In the genomic region with DNA sequence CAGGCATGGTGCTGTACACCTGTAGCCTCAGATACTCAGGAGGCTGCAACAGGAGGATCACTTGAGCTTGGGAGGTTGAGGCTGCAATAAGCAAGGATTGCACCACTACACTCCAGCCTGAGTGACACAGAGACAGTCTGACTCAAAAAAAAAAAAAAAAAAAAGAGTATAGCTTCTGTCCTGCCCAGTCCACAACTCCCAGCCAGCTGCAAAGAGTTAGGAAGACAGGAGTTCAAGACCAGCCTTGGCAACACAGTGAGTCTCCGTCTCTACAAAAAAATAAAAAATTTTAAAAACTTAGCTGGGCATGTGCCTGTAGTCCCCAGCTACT, we compare ENCODE assay signal across 11 cellular contexts. TPM values are rescaled to one million over a fixed set of nuclear protein-coding genes. Genes with fewer than 3 reads are reported as not detected.
DNase-seq lines count a peak whose midpoint lies in the region; ATAC-seq, FAIRE-seq and TF ChIP-seq lines count a peak whose summit lies in the region.
"Had no signal": no experiment of that assay in that cellular context is flagged by ENCODE, and none has a peak within 500 bp of the region (broad histone marks: within the 10 kb centered on the region; RNA-seq: fewer than 3 reads in every experiment).

No MANE protein-coding gene starts in this region.

- TF ChIP-seq RAD21 in SK-N-SH (IDR thresholded peaks at IDR 0.05; ENCODE audit: low read length), result no peak

- peaks cover 15% of the 10 kb centered on the region for H3K4me1 Mint-ChIP-seq in neural progenitor cell

- TF ChIP-seq EP300 in SK-N-SH (IDR thresholded peaks at IDR 0.05; ENCODE audit: borderline replicate concordance in 1 of 2, low read depth in 1 of 2, low read length in 1 of 2), result no peak

- WGBS in SK-N-SH (ENCODE audit: low lambda C conversion rate), result 79% methylated on average over 1 of the region's 1 CpG
- 76 to 86% methylated on average over 1 of the region's 1 CpG for WGBS in pancreas, 2 donors

- H3F3A ChIP-seq in SK-N-SH (replicated peaks; ENCODE audit: insufficient read depth), result peaks cover 23% of the 10 kb centered on the region
- peaks cover 28% of the 10 kb centered on the region for H3F3A ChIP-seq in neural progenitor cell (ENCODE audit: low read depth)

- H3K9me3 ChIP-seq in SK-N-SH, result no peaks in the 10 kb centered on the region
- H3K9me3 ChIP-seq in neural progenitor cell (ENCODE audit: low read depth), result no peaks in the 10 kb centered on the region
- H3K9me3 ChIP-seq in upper lobe of right lung, result no peaks in the 10 kb centered on the region
- H3K9me3 ChIP-seq in pancreas, result no peaks in the 10 kb centered on the region

- no peak for FAIRE-seq in pancreas (lab: Jason Lieb, UNC)
- FAIRE-seq: H54 had no signal

- CTCF ChIA-PET in SK-N-SH (lab: Yijun Ruan, JAX), result interaction anchor here (0.7 kb wide), 1 partner anchor 11 kb away, joined by 3 read pairs; no protein-coding TSS in a partner anchor

- peaks cover 92% of the 10 kb centered on the region for H3K79me2 ChIP-seq in SK-N-SH (ENCODE audit: insufficient read depth)
- H3K79me2 ChIP-seq in neural progenitor cell (ENCODE audit: low read depth), result peaks cover 65% of the 10 kb centered on the region

- DNase-seq in SK-N-SH, result no peak
- peak; percentile 64 for DNase-seq in epithelial cell of esophagus (ENCODE audit: low read depth)
- no peak for DNase-seq in neural progenitor cell (ENCODE audit: low spot score)
- no peak for DNase-seq in upper lobe of right lung
- no peak for DNase-seq in OCI-M2 (lab: John Stamatoyannopoulos, UW; ENCODE audit: unreplicated experiment)
- no peak for DNase-seq in pancreas
- no peak for DNase-seq in islet precursor cell
- DNase-seq: T-helper 2 cell had no signal

- H3K4me3 ChIP-seq in SK-N-SH (ENCODE audit: low read depth in 2 of 2, low read length in 1 of 2) (no peak overlapping the region), epithelial cell of esophagus (ENCODE audit: low read length) (no peak overlapping the region), neural progenitor cell (no peak overlapping the region), upper lobe of right lung (no peak overlapping the region), pancreas (no peak overlapping the region)

- no peak for TF ChIP-seq CTCF in SK-N-SH (IDR thresholded peaks at IDR 0.05)
- TF ChIP-seq CTCF in epithelial cell of esophagus (IDR thresholded peaks at IDR 0.05; ENCODE audit: insufficient read depth, low read depth, low read length, missing control alignments), result no peak
- TF ChIP-seq CTCF in neural progenitor cell (IDR thresholded peaks at IDR 0.05), result no peak
- no peak for TF ChIP-seq CTCF in upper lobe of right lung (IDR thresholded peaks at IDR 0.05)
- TF ChIP-seq CTCF in pancreas (IDR thresholded peaks at IDR 0.05), result no peak

- H3K36me3 ChIP-seq in SK-N-SH (replicated peaks in 1 of 2; ENCODE audit: control insufficient read depth in 1 of 2, insufficient read depth in 2 of 2, low read length in 1 of 2) (no peaks in the 10 kb centered on the region), neural progenitor cell (no peaks in the 10 kb centered on the region), upper lobe of right lung (no peaks in the 10 kb centered on the region), pancreas (no peaks in the 10 kb centered on the region)

- no peaks in the 10 kb centered on the region for H3K27me3 ChIP-seq in SK-N-SH (ENCODE audit: insufficient read depth)
- H3K27me3 ChIP-seq in neural progenitor cell, result no peaks in the 10 kb centered on the region
- H3K27me3 ChIP-seq in upper lobe of right lung, result no peaks in the 10 kb centered on the region
- H3K27me3 ChIP-seq in pancreas, result no peaks in the 10 kb centered on the region

- H4K20me1 ChIP-seq in SK-N-SH (ENCODE audit: insufficient read depth), result peaks cover 10% of the 10 kb centered on the region; the same call in 1 of the 2 replicates
- H4K20me1 ChIP-seq in neural progenitor cell (ENCODE audit: low read depth), result peaks cover 44% of the 10 kb centered on the region

- ATAC-seq in SK-N-SH treated with all-trans-retinoic acid at 6 μM for 48 hours, result no peak; the same call in 2 of the 3 replicates
- no peak for ATAC-seq in upper lobe of right lung
- no peak for ATAC-seq in pancreas

- peaks cover 13% of the 10 kb centered on the region for H3K36me3 Mint-ChIP-seq in neural progenitor cell

- POLR2A ChIA-PET in SK-N-SH (lab: Yijun Ruan, JAX), result no interaction called here

- H3K4me1 ChIP-seq in SK-N-SH (ENCODE audit: control insufficient read depth in 1 of 2, insufficient read depth in 2 of 2, low read depth in 1 of 2, low read length in 1 of 2) (peaks cover 6 to 21% of the 10 kb centered on the region in 2 experiments; a peak in 2 of 4 replicates), neural progenitor cell (peaks cover 28% of the 10 kb centered on the region), upper lobe of right lung (peaks cover 63% of the 10 kb centered on the region), pancreas (no peaks in the 10 kb centered on the region)

- H3K27ac ChIP-seq in SK-N-SH (ENCODE audit: low read depth in 2 of 2, low read length in 1 of 2) (peak overlapping the region in 1 of 2 experiments; percentile 91; a peak in 2 of 4 replicates), neural progenitor cell (peak overlapping the region; percentile 36), upper lobe of right lung (peak overlapping the region; percentile 72), pancreas (peak overlapping the region in 2 of 4 donors; percentile 39 to 44)

- H2AFZ ChIP-seq in SK-N-SH (ENCODE audit: low read depth) (no peak overlapping the region), neural progenitor cell (replicated peaks) (no peak overlapping the region)

- intact Hi-C loops in upper lobe of right lung (cut with DNase I) (no loop called here), pancreas (cut with DNase I) (no loop called here)

- H3K9ac ChIP-seq in SK-N-SH (peak overlapping the region; percentile 57), neural progenitor cell (no peak overlapping the region)

- H3K9me2 ChIP-seq in SK-N-SH, result no peaks in the 10 kb centered on the region

- H3K27me3 Mint-ChIP-seq in neural progenitor cell (ENCODE audit: insufficient read depth, low read depth), result peaks cover 7% of the 10 kb centered on the region

- H3K9me3 Mint-ChIP-seq in neural progenitor cell, result peaks cover 8% of the 10 kb centered on the region

- no peak overlapping the region for H3K4me3 Mint-ChIP-seq in neural progenitor cell

- H3K4me2 ChIP-seq in SK-N-SH (peak overlapping the region; percentile 59), neural progenitor cell (no peak overlapping the region)

- H3K27ac Mint-ChIP-seq in neural progenitor cell, result no peak overlapping the region

TF ChIP-seq in SK-N-SH, 30 proteins besides CTCF, POLR2A, EP300 and RAD21 (continues in another document):
- no peak for TF ChIP-seq YY1 (IDR thresholded peaks at IDR 0.05; ENCODE audit: low read depth)

TF ChIP-seq in SK-N-SH treated with all-trans-retinoic acid at 6 μM for 48 hours, 23 proteins besides CTCF, POLR2A, EP300 and RAD21 (continues in another document):
- TF ChIP-seq ZFP30 (CRISPR knock-in tag; IDR thresholded peaks at IDR 0.05) (no peak), ZNF70 (CRISPR knock-in tag; IDR thresholded peaks at IDR 0.05) (no peak)
- TF ChIP-seq, protein P1, sequence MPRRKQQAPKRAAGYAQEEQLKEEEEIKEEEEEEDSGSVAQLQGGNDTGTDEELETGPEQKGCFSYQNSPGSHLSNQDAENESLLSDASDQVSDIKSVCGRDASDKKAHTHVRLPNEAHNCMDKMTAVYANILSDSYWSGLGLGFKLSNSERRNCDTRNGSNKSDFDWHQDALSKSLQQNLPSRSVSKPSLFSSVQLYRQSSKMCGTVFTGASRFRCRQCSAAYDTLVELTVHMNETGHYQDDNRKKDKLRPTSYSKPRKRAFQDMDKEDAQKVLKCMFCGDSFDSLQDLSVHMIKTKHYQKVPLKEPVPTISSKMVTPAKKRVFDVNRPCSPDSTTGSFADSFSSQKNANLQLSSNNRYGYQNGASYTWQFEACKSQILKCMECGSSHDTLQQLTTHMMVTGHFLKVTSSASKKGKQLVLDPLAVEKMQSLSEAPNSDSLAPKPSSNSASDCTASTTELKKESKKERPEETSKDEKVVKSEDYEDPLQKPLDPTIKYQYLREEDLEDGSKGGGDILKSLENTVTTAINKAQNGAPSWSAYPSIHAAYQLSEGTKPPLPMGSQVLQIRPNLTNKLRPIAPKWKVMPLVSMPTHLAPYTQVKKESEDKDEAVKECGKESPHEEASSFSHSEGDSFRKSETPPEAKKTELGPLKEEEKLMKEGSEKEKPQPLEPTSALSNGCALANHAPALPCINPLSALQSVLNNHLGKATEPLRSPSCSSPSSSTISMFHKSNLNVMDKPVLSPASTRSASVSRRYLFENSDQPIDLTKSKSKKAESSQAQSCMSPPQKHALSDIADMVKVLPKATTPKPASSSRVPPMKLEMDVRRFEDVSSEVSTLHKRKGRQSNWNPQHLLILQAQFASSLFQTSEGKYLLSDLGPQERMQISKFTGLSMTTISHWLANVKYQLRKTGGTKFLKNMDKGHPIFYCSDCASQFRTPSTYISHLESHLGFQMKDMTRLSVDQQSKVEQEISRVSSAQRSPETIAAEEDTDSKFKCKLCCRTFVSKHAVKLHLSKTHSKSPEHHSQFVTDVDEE (CRISPR knock-in tag; IDR thresholded peaks at IDR 0.05), result no peak
- TF ChIP-seq, protein P2, sequence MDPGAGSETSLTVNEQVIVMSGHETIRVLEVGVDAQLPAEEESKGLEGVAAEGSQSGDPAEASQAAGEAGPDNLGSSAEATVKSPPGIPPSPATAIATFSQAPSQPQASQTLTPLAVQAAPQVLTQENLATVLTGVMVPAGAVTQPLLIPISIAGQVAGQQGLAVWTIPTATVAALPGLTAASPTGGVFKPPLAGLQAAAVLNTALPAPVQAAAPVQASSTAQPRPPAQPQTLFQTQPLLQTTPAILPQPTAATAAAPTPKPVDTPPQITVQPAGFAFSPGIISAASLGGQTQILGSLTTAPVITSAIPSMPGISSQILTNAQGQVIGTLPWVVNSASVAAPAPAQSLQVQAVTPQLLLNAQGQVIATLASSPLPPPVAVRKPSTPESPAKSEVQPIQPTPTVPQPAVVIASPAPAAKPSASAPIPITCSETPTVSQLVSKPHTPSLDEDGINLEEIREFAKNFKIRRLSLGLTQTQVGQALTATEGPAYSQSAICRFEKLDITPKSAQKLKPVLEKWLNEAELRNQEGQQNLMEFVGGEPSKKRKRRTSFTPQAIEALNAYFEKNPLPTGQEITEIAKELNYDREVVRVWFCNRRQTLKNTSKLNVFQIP (CRISPR knock-in tag; IDR thresholded peaks at IDR 0.05; ENCODE audit: borderline replicate concordance, low read depth), result no peak

RNA-seq across cellular contexts. Expression of a gene that starts 28.3 kb away (rescaled TPM):
- polyA plus RNA-seq in SK-N-SH (2012; rRNA removed), result 0.02 and 0.08 TPM in 2 replicates
- 0.04 and 0.08 TPM in 2 replicates for polyA plus RNA-seq in SK-N-SH (2012; cell fraction: cytosol; rRNA removed)
- polyA plus RNA-seq in SK-N-SH (2012; cell fraction: nucleus; rRNA removed), result 0.02 and 0.07 TPM in 2 replicates
- total RNA-seq in neural progenitor cell (ENCODE audit: low replicate concordance), result 2.4 and 3.8 TPM in 2 replicates
- 1.6 TPM for total RNA-seq in upper lobe of right lung
- total RNA-seq in pancreas, result under 1 TPM in 5 of 6 donors, not detected in 1; 0.25 to 0.41 (median 0.34) TPM
- polyA plus RNA-seq in pancreas, result under 1 TPM; 0.23 to 0.82 TPM
- total RNA-seq: A172 had no signal
